ENCODE assay signal across 9 cellular contexts in genomic region chr18:72866901-72867701, GRCh38. TPM values are rescaled to one million over a fixed set of nuclear protein-coding genes. Genes with fewer than 3 reads are reported as not detected.
DNase-seq lines count a peak whose midpoint lies in the region; ATAC-seq and TF ChIP-seq lines count a peak whose summit lies in the region.
"Had no signal": no experiment of that assay in that cellular context is flagged by ENCODE, and none has a peak within 500 bp of the region (broad histone marks: within the 10 kb centered on the region; RNA-seq: fewer than 3 reads in every experiment).

No MANE protein-coding gene starts in this region.

- TF ChIP-seq EP300 in neural cell (conservative IDR thresholded peaks at IDR 0.05; ENCODE audit: poor library complexity, severe bottlenecking), result no peak

- TF ChIP-seq CTCF in ascending aorta (IDR thresholded peaks at IDR 0.05), result no peak
- no peak for TF ChIP-seq CTCF in neural cell (IDR thresholded peaks at IDR 0.05; ENCODE audit: poor library complexity, severe bottlenecking)

- peak overlapping the region; percentile 48 for H3K4me2 ChIP-seq in neural cell (ENCODE audit: low read length)

- H3F3A ChIP-seq in neural cell (ENCODE audit: insufficient read depth, low read length, poor library complexity, severe bottlenecking), result peaks cover 5% of the 10 kb centered on the region

- no peaks in the 10 kb centered on the region for H3K27me3 ChIP-seq in ascending aorta
- H3K27me3 ChIP-seq in neural cell (ENCODE audit: insufficient read depth, low read depth, low read length), result peaks cover 76% of the 10 kb centered on the region
- no peaks in the 10 kb centered on the region for H3K27me3 ChIP-seq in effector memory CD4-positive, alpha-beta T cell (replicated peaks; ENCODE audit: control insufficient read depth, insufficient read depth, low read length, poor library complexity, severe bottlenecking)

- H2AFZ ChIP-seq in neural cell (ENCODE audit: low read depth, low read length), result no peak overlapping the region

- intact Hi-C loops in ascending aorta (cut with DNase I), result no loop called here

- DNase-seq in DMS114 treated with DMSO at 0.1 percent for 48 hours (lab: John Stamatoyannopoulos, UW; ENCODE audit: unreplicated experiment) (peak; percentile 6), ascending aorta (ENCODE audit: low spot score in 2 of 2) (no peak), mucosa of gallbladder (ENCODE audit: low spot score) (no peak), cerebellar nuclear complex (lab: John Stamatoyannopoulos, UW) (no peak)
- no peak for DNase-seq in effector memory CD4-positive, alpha-beta T cell
- DNase-seq: left cardiac atrium had no signal

- H3K9me3 ChIP-seq in ascending aorta (no peaks in the 10 kb centered on the region), neural cell (ENCODE audit: low read length) (no peaks in the 10 kb centered on the region)
- no peaks in the 10 kb centered on the region for H3K9me3 ChIP-seq in effector memory CD4-positive, alpha-beta T cell (ENCODE audit: control insufficient read depth, low read length)

- H3K4me3 ChIP-seq in ascending aorta (peak overlapping the region; percentile 11 to 40), neural cell (ENCODE audit: low read length) (peak overlapping the region; percentile 74)
- no peak overlapping the region for H3K4me3 ChIP-seq in effector memory CD4-positive, alpha-beta T cell (ENCODE audit: insufficient read depth, low read depth, low read length, poor library complexity, severe bottlenecking)

- peak overlapping the region; percentile 22 for H3K9ac ChIP-seq in neural cell (ENCODE audit: low read length)

- no peaks in the 10 kb centered on the region for H4K20me1 ChIP-seq in neural cell (ENCODE audit: insufficient read depth)

- H3K79me2 ChIP-seq in neural cell (replicated peaks; ENCODE audit: insufficient read depth, low read length), result no peaks in the 10 kb centered on the region

- TF ChIP-seq RAD21 in neural cell (conservative IDR thresholded peaks at IDR 0.05), result no peak

- no peaks in the 10 kb centered on the region for H3K9me2 ChIP-seq in neural cell (ENCODE audit: insufficient read depth, low read length)

- H3K27ac ChIP-seq in ascending aorta (no peak overlapping the region), neural cell (ENCODE audit: low read length) (no peak overlapping the region)
- H3K27ac ChIP-seq in effector memory CD4-positive, alpha-beta T cell (ENCODE audit: insufficient read depth, low read length, poor library complexity, severe bottlenecking), result no peak overlapping the region

- H3K4me1 ChIP-seq in ascending aorta, result no peaks in the 10 kb centered on the region
- H3K4me1 ChIP-seq in effector memory CD4-positive, alpha-beta T cell (ENCODE audit: control insufficient read depth, insufficient read depth, low read length, poor library complexity, severe bottlenecking), result no peaks in the 10 kb centered on the region

- H3K36me3 ChIP-seq in ascending aorta (no peaks in the 10 kb centered on the region), neural cell (ENCODE audit: insufficient read depth, low read length) (no peaks in the 10 kb centered on the region)
- no peaks in the 10 kb centered on the region for H3K36me3 ChIP-seq in effector memory CD4-positive, alpha-beta T cell (ENCODE audit: control insufficient read depth, insufficient read depth, low read length)

- ATAC-seq in HG03565 (IDR thresholded peaks at IDR 0.05; ENCODE audit: unreplicated experiment) (peak; percentile 27), HG02852 (IDR thresholded peaks at IDR 0.05; ENCODE audit: unreplicated experiment) (no peak)

TF ChIP-seq in neural cell, 6 proteins besides CTCF, POLR2A, EP300 and RAD21:
- TF ChIP-seq TAF1 (IDR thresholded peaks at IDR 0.05; ENCODE audit: low read depth) (no peak), EZH2 (IDR thresholded peaks at IDR 0.05; ENCODE audit: borderline replicate concordance, insufficient read depth, low read length, poor library complexity, severe bottlenecking) (peak; percentile 90), MXI1 (conservative IDR thresholded peaks at IDR 0.05; ENCODE audit: poor library complexity, severe bottlenecking) (peak; percentile 23), POLR2AphosphoS5 (IDR thresholded peaks at IDR 0.05) (peak; percentile 24)

RNA-seq across cellular contexts. Expression of gene NETO1, which starts 0.7 kb away (rescaled TPM):
- total RNA-seq in ascending aorta (not detected), mucosa of gallbladder (not detected)
- 0.16 and 0.45 TPM in 2 replicates for polyA plus RNA-seq in neural cell
- 1.5 and 2.9 TPM in 2 replicates for polyA minus RNA-seq in neural cell
